Comparison of ENCODE assay signal across 1 cellular context in genomic region chr3:144622845-144623244, GRCh38.
TF ChIP-seq lines count a peak whose summit lies in the region.

No MANE protein-coding gene starts in this region.

TF ChIP-seq in GM12878, 131 proteins besides CTCF, POLR2A, EP300 and RAD21 (continued from another document):
- TF ChIP-seq IRF5 (IDR thresholded peaks at IDR 0.05; ENCODE audit: borderline replicate concordance) (no peak), ATF7 (IDR thresholded peaks at IDR 0.05; ENCODE audit: low read depth) (no peak), ESRRA (IDR thresholded peaks at IDR 0.05; ENCODE audit: low read length) (no peak), NRF1 (conservative IDR thresholded peaks at IDR 0.05; ENCODE audit: low read depth, low read length) (no peak)
TF ChIP-seq in GM12878: peak in this region for 0.
